Comparison of ENCODE assay signal across 13 cellular contexts in the genomic region with DNA sequence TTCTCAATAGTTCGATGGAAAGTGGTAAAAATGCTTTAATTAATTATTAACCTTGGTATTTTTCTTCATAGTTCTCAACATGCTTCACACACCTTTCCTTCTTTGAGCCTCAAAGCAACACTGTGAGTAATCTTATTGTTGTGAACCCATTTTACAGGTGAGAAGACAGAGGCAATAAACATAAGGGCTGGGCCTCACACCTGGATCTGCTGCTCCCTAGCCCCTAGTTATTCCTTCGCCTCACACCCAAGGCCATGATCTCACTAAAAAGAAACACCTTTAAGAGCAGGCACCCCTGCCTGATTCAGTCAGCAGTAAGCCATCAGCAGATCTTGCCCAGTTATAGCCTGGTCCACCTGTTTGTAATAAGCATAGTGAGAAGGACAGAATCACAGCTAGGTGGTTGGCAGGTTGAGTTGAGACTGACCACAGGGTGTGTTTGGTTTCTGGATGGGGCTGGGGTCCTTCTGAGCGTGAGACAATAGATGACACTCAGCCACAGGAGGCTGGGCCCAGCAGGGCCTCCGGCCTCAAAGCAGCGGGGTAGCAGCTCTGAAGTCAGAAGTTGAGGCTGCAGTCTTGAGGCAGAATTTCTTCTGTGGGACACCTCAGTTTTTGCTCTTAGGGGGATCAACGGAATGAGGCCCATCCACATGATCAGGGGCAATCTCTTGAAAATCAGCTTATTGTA.
A peak's percentile ranks its signal among the peaks of the same experiment; 100 is the strongest.
DNase-seq lines count a peak whose midpoint lies in the region; ATAC-seq and TF ChIP-seq lines count a peak whose summit lies in the region.
"Had no signal": no experiment of that assay in that cellular context is flagged by ENCODE, and none has a peak within 500 bp of the region (broad histone marks: within the 10 kb centered on the region; RNA-seq: fewer than 3 reads in every experiment).

No MANE protein-coding gene starts in this region.

- peak overlapping the region; percentile 47 for H3K27ac ChIP-seq in BLaER1
- no peak overlapping the region for H3K27ac ChIP-seq in CD4-positive, alpha-beta memory T cell (ENCODE audit: low read depth, low read length)
- H3K27ac ChIP-seq in coronary artery = peak overlapping the region; percentile 71 to 83
- no peak overlapping the region for H3K27ac ChIP-seq in neural progenitor cell

- H3K4me1 ChIP-seq in BLaER1 (peaks cover 37% of the 10 kb centered on the region), neural progenitor cell (peaks cover 48% of the 10 kb centered on the region)
- H3K4me1 ChIP-seq in CD4-positive, alpha-beta memory T cell (ENCODE audit: insufficient read depth, low read length) = peaks cover 16% of the 10 kb centered on the region

- H3F3A ChIP-seq in neural progenitor cell (ENCODE audit: low read depth) = peaks cover 23% of the 10 kb centered on the region

- H3K79me2 ChIP-seq in neural progenitor cell (ENCODE audit: low read depth) = no peaks in the 10 kb centered on the region

- ATAC-seq in GM21367 (IDR thresholded peaks at IDR 0.05; ENCODE audit: unreplicated experiment) = no peak

- CTCF ChIA-PET in CD4-positive, alpha-beta memory T cell (lab: Charles Lee; ENCODE audit: partially characterized antibody) = no interaction called here

- POLR2A ChIA-PET in CD4-positive, alpha-beta memory T cell (lab: Charles Lee; ENCODE audit: partially characterized antibody) = no interaction called here

- no peak for DNase-seq in CD4-positive, alpha-beta memory T cell
- DNase-seq in coronary artery (ENCODE audit: low spot score) = peak; percentile 62
- DNase-seq in neural progenitor cell (ENCODE audit: low spot score) = no peak
- DNase-seq in SK-N-DZ (ENCODE audit: low spot score) = no peak
- DNase-seq in stimulated activated CD4-positive, alpha-beta T cell treated with anti-CD3 and anti-CD28 coated beads, Interleukin-4, amount 100 ng/mL, for 24 hours = no peak
- DNase-seq: activated B cell treated with CpG ODN at 0.5 μM for 24 hours, DMS79, NCI-H1694 treated with DMSO at 0.1 percent for 48 hours had no signal

- H3K4me2 ChIP-seq in BLaER1 (peak overlapping the region; percentile 83), neural progenitor cell (peak overlapping the region; percentile 38)

- no peak overlapping the region for H3K9ac ChIP-seq in BLaER1
- no peak overlapping the region for H3K9ac ChIP-seq in neural progenitor cell

- H3K4me1 Mint-ChIP-seq in CD4-positive, alpha-beta memory T cell = peaks cover 16 to 36% (median 20%) of the 10 kb centered on the region in 4 donors
- peaks cover 60% of the 10 kb centered on the region for H3K4me1 Mint-ChIP-seq in neural progenitor cell
- H3K4me1 Mint-ChIP-seq: activated B cell treated with CpG ODN at 0.5 μM for 24 hours had no signal

- H3K36me3 Mint-ChIP-seq in CD4-positive, alpha-beta memory T cell = no peaks in the 10 kb centered on the region
- no peaks in the 10 kb centered on the region for H3K36me3 Mint-ChIP-seq in neural progenitor cell

- H3K9me3 Mint-ChIP-seq in CD4-positive, alpha-beta memory T cell = no peaks in the 10 kb centered on the region
- no peaks in the 10 kb centered on the region for H3K9me3 Mint-ChIP-seq in neural progenitor cell
- H3K9me3 Mint-ChIP-seq: activated B cell treated with CpG ODN at 0.5 μM for 24 hours had no signal

- H3K9me3 ChIP-seq in BLaER1 = no peaks in the 10 kb centered on the region
- H3K9me3 ChIP-seq in CD4-positive, alpha-beta memory T cell (ENCODE audit: control insufficient read depth in 1 of 2, low read length in 2 of 2) = no peaks in the 10 kb centered on the region
- no peaks in the 10 kb centered on the region for H3K9me3 ChIP-seq in neural progenitor cell (ENCODE audit: low read depth)
- H3K9me3 ChIP-seq: adrenal gland, upper lobe of left lung had no signal

- H3K27ac Mint-ChIP-seq in CD4-positive, alpha-beta memory T cell = peak overlapping the region in 4 of 7 donors; percentile 32 to 79 (median 39)
- H3K27ac Mint-ChIP-seq in neural progenitor cell = no peak overlapping the region
- H3K27ac Mint-ChIP-seq: activated B cell treated with CpG ODN at 0.5 μM for 24 hours, B cell had no signal

- H3K4me3 ChIP-seq in BLaER1 (no peak overlapping the region), coronary artery (no peak overlapping the region), neural progenitor cell (no peak overlapping the region)
- H3K4me3 ChIP-seq in CD4-positive, alpha-beta memory T cell (ENCODE audit: low read length in 2 of 2) = no peak overlapping the region
- H3K4me3 ChIP-seq: adrenal gland, upper lobe of left lung had no signal

- H2AFZ ChIP-seq in neural progenitor cell (replicated peaks) = no peak overlapping the region

- no peaks in the 10 kb centered on the region for H3K27me3 ChIP-seq in BLaER1
- H3K27me3 ChIP-seq in CD4-positive, alpha-beta memory T cell (ENCODE audit: insufficient read depth, low read length) = no peaks in the 10 kb centered on the region
- H3K27me3 ChIP-seq in neural progenitor cell = no peaks in the 10 kb centered on the region
- H3K27me3 ChIP-seq: adrenal gland, upper lobe of left lung had no signal

- no peaks in the 10 kb centered on the region for H3K36me3 ChIP-seq in BLaER1
- H3K36me3 ChIP-seq in CD4-positive, alpha-beta memory T cell (ENCODE audit: insufficient read depth, low read length) = no peaks in the 10 kb centered on the region
- H3K36me3 ChIP-seq in neural progenitor cell = no peaks in the 10 kb centered on the region
- H3K36me3 ChIP-seq: adrenal gland, upper lobe of left lung had no signal

- intact Hi-C loops in CD4-positive, alpha-beta memory T cell (cut with micrococcal nuclease) = no loop called here

- no peaks in the 10 kb centered on the region for H4K20me1 ChIP-seq in BLaER1
- H4K20me1 ChIP-seq in neural progenitor cell (ENCODE audit: low read depth) = no peaks in the 10 kb centered on the region

- TF ChIP-seq CTCF in coronary artery (IDR thresholded peaks at IDR 0.05) (no peak), neural progenitor cell (IDR thresholded peaks at IDR 0.05) (no peak)

- H3K27me3 Mint-ChIP-seq in CD4-positive, alpha-beta memory T cell = peaks cover 0 to 3% of the 10 kb centered on the region in 2 donors
- H3K27me3 Mint-ChIP-seq in neural progenitor cell (ENCODE audit: insufficient read depth, low read depth) = peaks cover 10% of the 10 kb centered on the region
- H3K27me3 Mint-ChIP-seq: activated B cell treated with CpG ODN at 0.5 μM for 24 hours had no signal

- H3K4me3 Mint-ChIP-seq in CD4-positive, alpha-beta memory T cell = no peak overlapping the region
- H3K4me3 Mint-ChIP-seq in neural progenitor cell = no peak overlapping the region
- H3K4me3 Mint-ChIP-seq: activated B cell treated with CpG ODN at 0.5 μM for 24 hours, B cell had no signal

Comparison
In these comparisons a context has a peak if more than half of its experiments do, and no peak if none do; other contexts are left out.
1. H3K27ac ChIP-seq: peak in BLaER1 (single experiment) and coronary artery (2 of 2); none in CD4-positive, alpha-beta memory T cell (single experiment) and neural progenitor cell (single experiment).